ENCODE assay signal across 10 cellular contexts in genomic region chr2:222959358-222959757, GRCh38.
DNase-seq lines count a peak whose midpoint lies in the region; TF ChIP-seq lines count a peak whose summit lies in the region.
"Had no signal": no experiment of that assay in that cellular context is flagged by ENCODE, and none has a peak within 500 bp of the region (broad histone marks: within the 10 kb centered on the region; RNA-seq: fewer than 3 reads in every experiment).

No MANE protein-coding gene starts in this region.

- peak; percentile 66 for TF ChIP-seq CTCF in foreskin fibroblast (IDR thresholded peaks at IDR 0.05; ENCODE audit: low read depth, low read length)

- DNase-seq in H7 (peak; percentile 46), SW 1271 (lab: John Stamatoyannopoulos, UW) (peak; percentile 70 to 84), foreskin fibroblast (peak; percentile 87 to 94), stromal cell of bone marrow (ENCODE audit: low read depth) (peak; percentile 39), NCI-H526 treated with DMSO at 0.1 percent for 48 hours (lab: John Stamatoyannopoulos, UW) (no peak), DMS153 treated with DMSO at 0.1 percent for 48 hours (lab: John Stamatoyannopoulos, UW; ENCODE audit: unreplicated experiment) (no peak)
- DNase-seq in effector CD4-positive, alpha-beta T cell = no peak
- DNase-seq: activated T-cell treated with anti-CD3 and anti-CD28 coated beads, Interleukin-2, amount 50 U/mL, for 24 hours; Karpas-422; RPMI8226 had no signal

- H3K36me3 ChIP-seq in H7 (replicated peaks; ENCODE audit: control insufficient read depth, insufficient read depth, low read length) = no peaks in the 10 kb centered on the region

- H3K4me3 ChIP-seq in H7 (ENCODE audit: insufficient read depth, low read depth, low read length) = no peak overlapping the region
- no peak overlapping the region for H3K4me3 ChIP-seq in foreskin fibroblast (ENCODE audit: low read depth in 1 of 2, low read length in 2 of 2)

- no peaks in the 10 kb centered on the region for H3K27me3 ChIP-seq in H7 (ENCODE audit: control insufficient read depth, insufficient read depth, low read length)

Comparison
In these comparisons a context has a peak if more than half of its experiments do, and no peak if none do; other contexts are left out.
1. DNase-seq: peak in H7 (single experiment), SW 1271 (2 of 2), foreskin fibroblast (2 of 2) and stromal cell of bone marrow (single experiment); none in NCI-H526 treated with DMSO at 0.1 percent for 48 hours (single experiment), DMS153 treated with DMSO at 0.1 percent for 48 hours (single experiment) and effector CD4-positive, alpha-beta T cell (single experiment).